Comparison of ENCODE assay signal across 2 cellular contexts in genomic region chr11:31809857-31810778, GRCh38.
TF ChIP-seq lines count a peak whose summit lies in the region.

No MANE protein-coding gene starts in this region.

TF ChIP-seq in GM23338, 12 proteins besides CTCF, POLR2A, EP300 and RAD21 (continued from another document):
- TF ChIP-seq REST (IDR thresholded peaks at IDR 0.05; ENCODE audit: unreplicated experiment) (no peak), NANOG (IDR thresholded peaks at IDR 0.05; ENCODE audit: borderline replicate concordance) (no peak), ETS1 (IDR thresholded peaks at IDR 0.05) (no peak), POLR2AphosphoS5 (IDR thresholded peaks at IDR 0.05; ENCODE audit: low read depth) (no peak), JUNB (IDR thresholded peaks at IDR 0.05; ENCODE audit: unreplicated experiment) (no peak), ZNF114 (CRISPR knock-in tag; IDR thresholded peaks at IDR 0.05) (no peak), CREB1 (CRISPR knock-in tag; IDR thresholded peaks at IDR 0.05; ENCODE audit: low read depth) (no peak), EZH2 (IDR thresholded peaks at IDR 0.05; ENCODE audit: low read depth, unreplicated experiment) (peak; percentile 88), ZNF331 (CRISPR knock-in tag; IDR thresholded peaks at IDR 0.05; ENCODE audit: low read depth) (no peak), EZH2phosphoT487 (IDR thresholded peaks at IDR 0.05; ENCODE audit: unreplicated experiment) (peak; percentile 71), ZNF462 (CRISPR knock-in tag; IDR thresholded peaks at IDR 0.05) (no peak)

TF ChIP-seq in neural cell, 6 proteins besides CTCF, POLR2A, EP300 and RAD21 (continued from another document):
- TF ChIP-seq POLR2AphosphoS5 (IDR thresholded peaks at IDR 0.05) (peak; percentile 51), MXI1 (conservative IDR thresholded peaks at IDR 0.05; ENCODE audit: poor library complexity, severe bottlenecking) (peak; percentile 63), SMC3 (conservative IDR thresholded peaks at IDR 0.05; ENCODE audit: poor library complexity) (peak; percentile 45)
